8 cellular contexts compared by ENCODE assay signal in the genomic region with DNA sequence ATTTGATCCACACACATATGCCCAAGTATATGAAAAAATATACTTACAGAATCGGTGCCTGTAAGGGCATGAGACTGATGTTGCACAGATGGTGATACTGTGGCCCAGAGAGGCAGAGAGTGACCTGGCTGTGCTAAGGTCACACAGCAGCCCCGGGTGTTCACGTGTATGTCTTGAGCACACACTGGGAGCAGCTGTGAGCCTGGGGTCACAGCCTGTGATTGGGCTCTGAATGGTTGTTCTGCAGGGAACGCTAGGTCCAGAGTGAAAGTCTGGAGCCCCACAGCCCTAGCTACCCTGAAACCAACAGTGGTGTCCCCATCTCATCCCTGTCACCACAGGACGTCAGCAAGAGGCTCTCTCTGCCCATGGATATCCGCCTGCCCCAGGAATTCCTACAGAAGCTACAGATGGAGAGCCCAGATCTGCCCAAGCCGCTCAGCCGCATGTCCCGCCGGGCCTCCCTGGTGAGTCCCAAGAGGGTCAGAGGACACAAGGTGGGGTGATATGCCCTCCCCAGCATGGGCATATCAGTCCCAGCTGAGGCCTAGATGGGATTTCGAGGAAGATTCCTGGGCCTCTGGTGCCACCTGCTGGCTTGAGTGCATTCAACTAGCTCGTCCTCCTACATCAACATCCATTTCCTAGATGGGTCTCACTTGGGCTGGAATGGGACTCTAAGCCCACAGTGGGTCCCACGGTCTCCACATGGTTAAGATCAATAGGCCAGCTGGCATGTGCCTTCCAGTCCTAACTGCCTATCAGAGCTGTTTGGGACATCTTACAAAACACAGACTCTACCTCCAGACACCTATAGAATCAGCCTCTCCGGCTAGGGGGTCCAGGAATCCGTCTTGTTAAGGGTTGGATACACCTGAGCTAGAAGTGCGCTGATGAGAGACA. TPM values are rescaled to one million over a fixed set of nuclear protein-coding genes. Genes with fewer than 3 reads are reported as not detected.
DNase-seq lines count a peak whose midpoint lies in the region; ATAC-seq and TF ChIP-seq lines count a peak whose summit lies in the region.

No MANE protein-coding gene starts in this region.

- H3K9me3 ChIP-seq in T-helper 17 cell (ENCODE audit: control insufficient read depth, low read length, poor library complexity, severe bottlenecking) = no peaks in the 10 kb centered on the region
- H3K9me3 ChIP-seq in sigmoid colon = no peaks in the 10 kb centered on the region

- ATAC-seq in T-helper 17 cell = peak; percentile 68
- ATAC-seq in left ventricle myocardium superior = peak; percentile 61
- ATAC-seq in HG03457 (IDR thresholded peaks at IDR 0.05; ENCODE audit: unreplicated experiment) = no peak
- ATAC-seq in GM18511 (IDR thresholded peaks at IDR 0.05; ENCODE audit: unreplicated experiment) = no peak

- no peak overlapping the region for H3K27ac ChIP-seq in sigmoid colon

- H3K4me1 ChIP-seq in sigmoid colon = peaks cover 3 to 35% (median 20%) of the 10 kb centered on the region in 4 donors

- peak; percentile 59 for DNase-seq in NCI-H146 (lab: John Stamatoyannopoulos, UW)
- DNase-seq in T-helper 17 cell = peak; percentile 38 to 63 (median 43)
- peak; percentile 50 for DNase-seq in amniotic stem cell (lab: John Stamatoyannopoulos, UW)
- peak; percentile 84 for DNase-seq in left ventricle myocardium superior
- peak; percentile 86 for DNase-seq in sigmoid colon

- H3K36me3 ChIP-seq in sigmoid colon = peaks cover 0 to 3% (median 0%) of the 10 kb centered on the region in 4 donors

- no peak overlapping the region for H3K4me3 ChIP-seq in sigmoid colon

- no peak for TF ChIP-seq POLR2A in sigmoid colon (IDR thresholded peaks at IDR 0.05)

- no peak overlapping the region for H3K27ac Mint-ChIP-seq in T-helper 17 cell

- H3K4me3 Mint-ChIP-seq in T-helper 17 cell = no peak overlapping the region

- no peaks in the 10 kb centered on the region for H3K27me3 ChIP-seq in sigmoid colon

- no peaks in the 10 kb centered on the region for H3K36me3 Mint-ChIP-seq in T-helper 17 cell (ENCODE audit: low read depth)

- intact Hi-C loops in left ventricle myocardium superior (cut with micrococcal nuclease) = loop anchor here (2.0 kb wide), 1 partner anchor 35 kb away; no protein-coding TSS in a partner anchor
- intact Hi-C loops in sigmoid colon (cut with DNase I) = loop anchor here (1.0 to 10.0 kb wide), 3 partner anchors 36 to 169 kb away; a partner anchor contains a TSS

- TF ChIP-seq EP300 in sigmoid colon (IDR thresholded peaks at IDR 0.05) = no peak

- peaks cover 35% of the 10 kb centered on the region for H3K27me3 Mint-ChIP-seq in T-helper 17 cell

- WGBS in sigmoid colon, 2 donors = 56 to 65% methylated on average over 16 of the region's 16 CpGs

- peaks cover 3% of the 10 kb centered on the region for H3K4me1 Mint-ChIP-seq in T-helper 17 cell

- TF ChIP-seq CTCF in GM12872 (IDR thresholded peaks at IDR 0.05; ENCODE audit: insufficient read depth, low read depth, low read length) = peak; percentile 84
- peak; percentile 73 to 88 (median 76) for TF ChIP-seq CTCF in sigmoid colon (IDR thresholded peaks at IDR 0.05)

RNA-seq across cellular contexts. Expression of a gene that starts 19.7 kb away (rescaled TPM):
- 1 to 10 TPM in 1 of 2 donors, under 1 TPM in 1; 0.94 to 1.7 TPM for total RNA-seq in T-helper 17 cell
- total RNA-seq in left ventricle myocardium superior = 209 TPM
- total RNA-seq in sigmoid colon = 10 to 100 TPM in 2 of 4 donors, 1 to 10 TPM in 2; 6.7 to 14.3 (median 11.4) TPM
- polyA plus RNA-seq in sigmoid colon = 10 to 100 TPM; 10.8 to 26.8 (median 14.3) TPM

Comparison
In these comparisons a context has a peak if more than half of its experiments do, and no peak if none do; other contexts are left out.
1. ATAC-seq: peak in T-helper 17 cell (single experiment) and left ventricle myocardium superior (single experiment); none in HG03457 (single experiment) and GM18511 (single experiment).
2. RNA of a gene that starts 19.7 kb away (total RNA-seq): 209 TPM in left ventricle myocardium superior (single experiment); 6.7 to 14.3 TPM in sigmoid colon and 0.94 to 1.7 TPM in T-helper 17 cell; every median in the first group is over 10 times any median in the second.
3. Peak in every context shown above with its lines, with median percentiles within 50 percentile points of each other: DNase-seq.